Comparison of ENCODE assay signal across 20 cellular contexts in genomic region chr3:167473863-167474262, GRCh38. TPM values are rescaled to one million over a fixed set of nuclear protein-coding genes. Genes with fewer than 3 reads are reported as not detected.
DNase-seq lines count a peak whose midpoint lies in the region; ATAC-seq and TF ChIP-seq lines count a peak whose summit lies in the region.
"Had no signal": no experiment of that assay in that cellular context is flagged by ENCODE, and none has a peak within 500 bp of the region (broad histone marks: within the 10 kb centered on the region; RNA-seq: fewer than 3 reads in every experiment).

Gene SERPINI2 (minus strand): TSS chr3:167474042. CDS start chr3:167471834, 2,208 bp downstream.

- H3K27me3 Mint-ChIP-seq in progenitor cell of endocrine pancreas (no peaks in the 10 kb centered on the region), WTC11 (ENCODE audit: low read depth) (no peaks in the 10 kb centered on the region)
- H3K27me3 Mint-ChIP-seq: CD4-positive, alpha-beta memory T cell; CD4-positive, CD25-positive, alpha-beta regulatory T cell had no signal

- peak within 1 kb of the TSS; percentile 42 for H3K27ac Mint-ChIP-seq in progenitor cell of endocrine pancreas
- H3K27ac Mint-ChIP-seq in WTC11, result no peak within 1 kb of the TSS
- H3K27ac Mint-ChIP-seq: CD14-positive monocyte; CD4-positive, alpha-beta memory T cell; CD4-positive, CD25-positive, alpha-beta regulatory T cell had no signal

- H3K36me3 Mint-ChIP-seq in progenitor cell of endocrine pancreas (ENCODE audit: insufficient read depth), result no peaks in the 10 kb centered on the region
- H3K36me3 Mint-ChIP-seq in WTC11, result no peaks in the 10 kb centered on the region
- H3K36me3 Mint-ChIP-seq: CD14-positive monocyte; CD4-positive, alpha-beta memory T cell; CD4-positive, CD25-positive, alpha-beta regulatory T cell; CD8-positive, alpha-beta memory T cell had no signal

- TF ChIP-seq CTCF in progenitor cell of endocrine pancreas (IDR thresholded peaks at IDR 0.05; ENCODE audit: unreplicated experiment) (no peak), WTC11 (IDR thresholded peaks at IDR 0.05) (no peak)

- CTCF ChIA-PET in WTC11 (lab: Charles Lee), result no interaction called here

- POLR2A ChIA-PET in WTC11 (lab: Charles Lee), result no interaction called here

- no peak for ATAC-seq in WTC11

- peaks cover 24% of the 10 kb centered on the region for H3K4me1 Mint-ChIP-seq in progenitor cell of endocrine pancreas (ENCODE audit: low read depth)
- H3K4me1 Mint-ChIP-seq in WTC11, result no peaks in the 10 kb centered on the region
- H3K4me1 Mint-ChIP-seq: CD14-positive monocyte; CD4-positive, alpha-beta memory T cell; CD4-positive, CD25-positive, alpha-beta regulatory T cell; CD8-positive, alpha-beta memory T cell had no signal

- H3K9me3 Mint-ChIP-seq in progenitor cell of endocrine pancreas (ENCODE audit: low read depth) (no peaks in the 10 kb centered on the region), WTC11 (no peaks in the 10 kb centered on the region)
- H3K9me3 Mint-ChIP-seq: CD14-positive monocyte; CD4-positive, alpha-beta memory T cell; CD4-positive, CD25-positive, alpha-beta regulatory T cell; CD8-positive, alpha-beta memory T cell had no signal

- H3K4me3 Mint-ChIP-seq in progenitor cell of endocrine pancreas (ENCODE audit: low read depth) (peak within 1 kb of the TSS; percentile 37), WTC11 (no peak within 1 kb of the TSS)
- H3K4me3 Mint-ChIP-seq: CD14-positive monocyte; CD4-positive, alpha-beta memory T cell; CD4-positive, CD25-positive, alpha-beta regulatory T cell; CD8-positive, alpha-beta memory T cell had no signal

- DNase-seq in cerebellum (ENCODE audit: low spot score), result no peak
- DNase-seq in left kidney (ENCODE audit: low read depth, low spot score), result peak; percentile 1
- DNase-seq in progenitor cell of endocrine pancreas (ENCODE audit: low spot score, unreplicated experiment), result no peak
- no peak for DNase-seq in NCI-H2029 (lab: John Stamatoyannopoulos, UW)
- no peak for DNase-seq in DMS153 treated with DMSO at 0.1 percent for 48 hours (lab: John Stamatoyannopoulos, UW; ENCODE audit: unreplicated experiment)
- DNase-seq in WTC11 (ENCODE audit: low spot score), result no peak
- DNase-seq: 8988T; ACHN; BE2C; C1 segment of cervical spinal cord; CD4-positive, alpha-beta memory T cell; CD4-positive, CD25-positive, alpha-beta regulatory T cell; CD8-positive, alpha-beta memory T cell; COR-L47; DMS 273 treated with DMSO at 0.1 percent for 48 hours; DMS153; DMS79 treated with DMSO at 0.1 percent for 48 hours; GF-D8 had no signal

TF ChIP-seq in WTC11, 78 proteins besides CTCF, POLR2A, EP300 and RAD21:
- no peak for TF ChIP-seq JUN (CRISPR knock-in tag; IDR thresholded peaks at IDR 0.05)

RNA-seq across cellular contexts. Expression of gene SERPINI2, which starts in this region (rescaled TPM):
- total RNA-seq in cerebellum (10.1 TPM), progenitor cell of endocrine pancreas (1.8 and 2.0 TPM in 2 replicates), WTC11 (2021) (0.32 to 0.37 TPM in 2 of 3 replicates, not detected in the other)
- total RNA-seq: A673; CD4-positive, alpha-beta memory T cell; CD4-positive, CD25-positive, alpha-beta regulatory T cell; CD8-positive, alpha-beta memory T cell had no signal
